ENCODE assay signal across 9 cellular contexts in the genomic region with DNA sequence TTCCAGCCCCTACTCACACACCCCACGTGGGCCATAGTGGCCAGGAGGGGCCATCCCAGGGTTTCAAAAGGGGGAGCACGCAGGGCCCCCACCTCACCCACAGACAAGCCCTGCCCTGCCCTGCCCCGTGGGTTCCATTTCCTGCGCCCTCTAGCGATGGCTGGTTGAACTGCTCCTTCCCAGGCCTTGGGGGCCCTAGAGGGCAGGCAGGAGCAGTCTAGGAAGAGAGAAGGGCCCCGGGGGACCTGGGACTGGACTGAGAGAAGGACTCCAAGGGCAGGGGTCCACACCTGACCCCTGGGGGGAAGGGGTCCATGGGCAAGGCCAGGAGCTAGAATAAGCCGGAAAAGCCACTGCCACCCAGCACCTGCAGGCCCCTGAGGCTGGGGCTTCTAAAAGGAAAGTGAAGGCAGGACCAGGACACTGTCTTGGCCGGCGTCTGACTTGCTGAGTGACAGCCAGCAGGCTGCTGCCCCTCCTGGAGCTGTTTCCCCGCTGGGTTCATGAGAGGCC. TPM values are rescaled to one million over a fixed set of nuclear protein-coding genes. Genes with fewer than 3 reads are reported as not detected.
A peak's percentile ranks its signal among the peaks of the same experiment; 100 is the strongest.
DNase-seq lines count a peak whose midpoint lies in the region; ATAC-seq and TF ChIP-seq lines count a peak whose summit lies in the region.
"Had no signal": no experiment of that assay in that cellular context is flagged by ENCODE, and none has a peak within 500 bp of the region (broad histone marks: within the 10 kb centered on the region; RNA-seq: fewer than 3 reads in every experiment).

No MANE protein-coding gene starts in this region.

- intact Hi-C loops in CD8-positive, alpha-beta T cell (cut with DNase I, micrococcal nuclease) = loop anchor here in 1 of 2 experiments (5.0 kb wide), 1 partner anchor 590 kb away; no protein-coding TSS in a partner anchor
- intact Hi-C loops in Right ventricle myocardium superior (cut with DNase I) (no loop called here), sciatic nerve (cut with DNase I) (loop anchor here (10.0 kb wide), 1 partner anchor 203 kb away; no protein-coding TSS in a partner anchor)

- peaks cover 1% of the 10 kb centered on the region for H3K4me1 Mint-ChIP-seq in CD8-positive, alpha-beta T cell (ENCODE audit: low read depth)

- ATAC-seq in CD8-positive, alpha-beta T cell = peak; percentile 48
- ATAC-seq in GM19043 (IDR thresholded peaks at IDR 0.05; ENCODE audit: low read depth, unreplicated experiment) (peak; percentile 91), HG03175 (IDR thresholded peaks at IDR 0.05; ENCODE audit: unreplicated experiment) (peak; percentile 78), RWPE2 (ENCODE audit: low read depth) (peak; percentile 74), Right ventricle myocardium superior (ENCODE audit: poor library complexity) (peak; percentile 86), sciatic nerve (peak; percentile 49), GM21737 (IDR thresholded peaks at IDR 0.05; ENCODE audit: unreplicated experiment) (no peak)

- no peak overlapping the region for H3K27ac Mint-ChIP-seq in CD8-positive, alpha-beta T cell

- no peak overlapping the region for H3K4me3 Mint-ChIP-seq in CD8-positive, alpha-beta T cell

- H3K27me3 Mint-ChIP-seq in CD8-positive, alpha-beta T cell (ENCODE audit: low read depth) = peaks cover 14% of the 10 kb centered on the region

- POLR2A ChIA-PET in CD8-positive, alpha-beta T cell (lab: Charles Lee) = no interaction called here

- no peaks in the 10 kb centered on the region for H3K4me1 ChIP-seq in CD8-positive, alpha-beta T cell (ENCODE audit: insufficient read depth, low read length)
- H3K4me1 ChIP-seq in RWPE2 (ENCODE audit: insufficient read depth, poor library complexity, severe bottlenecking) = peaks cover 3% of the 10 kb centered on the region

- H3K36me3 Mint-ChIP-seq in CD8-positive, alpha-beta T cell = no peaks in the 10 kb centered on the region

- CTCF ChIA-PET in CD8-positive, alpha-beta T cell (lab: Charles Lee) = interaction anchor here (0.6 to 2.1 kb wide), 6 partner anchors 13 to 42 kb away, joined by 3 to 10 read pairs (median 4); no protein-coding TSS in a partner anchor

- H3K36me3 ChIP-seq in CD8-positive, alpha-beta T cell (ENCODE audit: insufficient read depth, low read length) = no peaks in the 10 kb centered on the region
- H3K36me3 ChIP-seq in RWPE2 (ENCODE audit: low read depth) = peaks cover 3% of the 10 kb centered on the region; the same call in 1 of the 2 replicates

- H3K9me3 Mint-ChIP-seq in CD8-positive, alpha-beta T cell = no peaks in the 10 kb centered on the region

- no peak overlapping the region for H3K27ac ChIP-seq in CD8-positive, alpha-beta T cell (ENCODE audit: low read depth, low read length)
- peak overlapping the region; percentile 13 for H3K27ac ChIP-seq in RWPE2 (ENCODE audit: poor library complexity, severe bottlenecking)

- no peak overlapping the region for H3K4me3 ChIP-seq in CD8-positive, alpha-beta T cell (ENCODE audit: low read depth, low read length)
- H3K4me3 ChIP-seq in RWPE2 (ENCODE audit: severe bottlenecking) = no peak overlapping the region

- DNase-seq in CD8-positive, alpha-beta T cell = peak; percentile 27 to 75 (median 54)
- DNase-seq in RWPE2 (ENCODE audit: low spot score) (no peak), Right ventricle myocardium superior (peak; percentile 76), sciatic nerve (ENCODE audit: low spot score) (peak; percentile 76)
- DNase-seq in activated effector memory CD4-positive, alpha-beta T cell treated with anti-CD3 and anti-CD28 coated beads, Interleukin-2, amount 50 U/mL, for 16 hours = peak; percentile 87

- TF ChIP-seq CTCF in CD8-positive, alpha-beta T cell (IDR thresholded peaks at IDR 0.05) = peak; percentile 73
- peak; percentile 96 for TF ChIP-seq CTCF in RWPE2 (IDR thresholded peaks at IDR 0.05; ENCODE audit: poor library complexity, severe bottlenecking)

- H3K9me3 ChIP-seq in CD8-positive, alpha-beta T cell (ENCODE audit: low read length) = no peaks in the 10 kb centered on the region
- no peaks in the 10 kb centered on the region for H3K9me3 ChIP-seq in RWPE2 (ENCODE audit: severe bottlenecking)

- no peaks in the 10 kb centered on the region for H3K27me3 ChIP-seq in CD8-positive, alpha-beta T cell (ENCODE audit: insufficient read depth, low read length)
- no peaks in the 10 kb centered on the region for H3K27me3 ChIP-seq in RWPE2 (ENCODE audit: insufficient read depth, poor library complexity, severe bottlenecking)

RNA-seq across cellular contexts. Expression of gene CYP26B1, which starts 10.1 kb away (rescaled TPM):
- not detected for total RNA-seq in CD8-positive, alpha-beta T cell
- total RNA-seq in Right ventricle myocardium superior (4.4 TPM), sciatic nerve (12.7 TPM)
- total RNA-seq: T-helper 1 cell treated with Interleukin-12 subunit alpha and Interleukin-12 subunit beta and Interleukin-4 antibody, amounts not matched to agents 30 ng/mL and 1 ng/mL, for 36 hours had no signal
